In the genomic region with DNA sequence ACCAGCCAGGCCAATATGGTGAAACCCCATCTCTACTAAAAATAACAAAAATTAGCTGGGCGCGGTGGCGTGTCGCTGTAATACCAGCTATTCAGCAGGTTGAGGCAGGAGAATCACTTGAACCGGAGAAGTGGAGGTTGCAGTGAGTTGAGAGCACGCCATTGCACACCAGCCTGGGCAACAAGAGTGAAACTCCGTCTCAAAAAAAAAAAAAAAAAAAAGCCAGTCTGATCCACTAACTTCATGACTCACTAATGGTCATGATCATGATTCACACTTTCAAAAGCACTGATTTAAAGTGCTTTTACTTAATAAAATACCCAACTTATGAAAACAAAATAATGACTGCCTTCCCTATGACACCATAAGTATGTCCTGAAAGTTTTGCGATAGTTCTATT, we compare ENCODE assay signal across 12 cellular contexts. TPM values are rescaled to one million over a fixed set of nuclear protein-coding genes. Genes with fewer than 3 reads are reported as not detected.
A peak's percentile ranks its signal among the peaks of the same experiment; 100 is the strongest.
DNase-seq lines count a peak whose midpoint lies in the region; ATAC-seq and TF ChIP-seq lines count a peak whose summit lies in the region.
"Had no signal": no experiment of that assay in that cellular context is flagged by ENCODE, and none has a peak within 500 bp of the region (broad histone marks: within the 10 kb centered on the region; RNA-seq: fewer than 3 reads in every experiment).

No MANE protein-coding gene starts in this region.

- H3K4me3 ChIP-seq in breast epithelium: no peak overlapping the region
- no peak overlapping the region for H3K4me3 ChIP-seq in Karpas-422 (ENCODE audit: low read length)
- H3K4me3 ChIP-seq in left ventricle myocardium inferior: no peak overlapping the region
- H3K4me3 ChIP-seq: BLaER1 treated with 17β-estradiol and CSF1 and Interleukin-3, amounts not matched to agents 10 nM and 100 nM; esophagus muscularis mucosa had no signal

- no peaks in the 10 kb centered on the region for H3K27me3 Mint-ChIP-seq in MCF 10A (ENCODE audit: insufficient read depth, unreplicated experiment)

- POLR2A ChIA-PET in MCF 10A (lab: Yijun Ruan, JAX): interaction anchor here (0.6 to 1.7 kb wide), 5 partner anchors 36 to 96 kb away, joined by 3 to 6 read pairs (median 3); no protein-coding TSS in a partner anchor

- H3K27ac Mint-ChIP-seq in MCF 10A (ENCODE audit: low read depth, unreplicated experiment): peak overlapping the region; percentile 19

- no peaks in the 10 kb centered on the region for H3K79me2 ChIP-seq in Karpas-422 (ENCODE audit: low read length)

- no TSS peak for BruUV-seq in MCF 10A (replicated peaks; lab: Mats Ljungman, UMichigan)

- H3K27ac ChIP-seq in breast epithelium (no peak overlapping the region), Karpas-422 (ENCODE audit: low read length) (no peak overlapping the region), left ventricle myocardium inferior (replicated peaks) (no peak overlapping the region)
- H3K27ac ChIP-seq: BLaER1 treated with 17β-estradiol and CSF1 and Interleukin-3, amounts not matched to agents 10 nM and 100 nM; esophagus muscularis mucosa had no signal

- H2AFZ ChIP-seq in Karpas-422 (ENCODE audit: low read length): no peak overlapping the region

- peak overlapping the region; percentile 58 for H3K4me3 Mint-ChIP-seq in MCF 10A (ENCODE audit: unreplicated experiment)

- no peak overlapping the region for H3K9ac ChIP-seq in Karpas-422 (ENCODE audit: low read length)
- H3K9ac ChIP-seq: BLaER1 treated with 17β-estradiol and CSF1 and Interleukin-3, amounts not matched to agents 10 nM and 100 nM had no signal

- no peak for ATAC-seq in GM18498 (IDR thresholded peaks at IDR 0.05; ENCODE audit: unreplicated experiment)
- ATAC-seq: left colon had no signal

- H3K27me3 ChIP-seq in breast epithelium (no peaks in the 10 kb centered on the region), Karpas-422 (ENCODE audit: low read length) (no peaks in the 10 kb centered on the region), left ventricle myocardium inferior (ENCODE audit: low read depth) (no peaks in the 10 kb centered on the region)
- H3K27me3 ChIP-seq: BLaER1 treated with 17β-estradiol and CSF1 and Interleukin-3, amounts not matched to agents 10 nM and 100 nM; esophagus muscularis mucosa had no signal

- H3K4me1 ChIP-seq in breast epithelium (no peaks in the 10 kb centered on the region), Karpas-422 (ENCODE audit: low read length) (no peaks in the 10 kb centered on the region), left ventricle myocardium inferior (no peaks in the 10 kb centered on the region)
- H3K4me1 ChIP-seq: esophagus muscularis mucosa had no signal

- peaks cover 17% of the 10 kb centered on the region for H3K4me1 Mint-ChIP-seq in MCF 10A (ENCODE audit: insufficient read depth, unreplicated experiment)

- CTCF ChIA-PET in MCF 10A (lab: Yijun Ruan, JAX): interaction anchor here (0.6 to 1.3 kb wide), 4 partner anchors 10 to 649 kb away, joined by 3 to 4 read pairs (median 3); no protein-coding TSS in a partner anchor

- TF ChIP-seq CTCF in MCF 10A (IDR thresholded peaks at IDR 0.05; ENCODE audit: unreplicated experiment): no peak
- TF ChIP-seq CTCF in breast epithelium (IDR thresholded peaks at IDR 0.05): no peak
- TF ChIP-seq CTCF in left ventricle myocardium inferior (IDR thresholded peaks at IDR 0.05; ENCODE audit: borderline replicate concordance): no peak

- DNase-seq in MCF 10A (ENCODE audit: unreplicated experiment): peak; percentile 60
- DNase-seq in breast epithelium (ENCODE audit: low spot score in 2 of 2): no peak
- DNase-seq in amniotic epithelial cell (ENCODE audit: low read depth): peak; percentile 67
- DNase-seq in hepatic stellate cell (ENCODE audit: low spot score): peak; percentile 18
- DNase-seq in Karpas-422: no peak
- no peak for DNase-seq in NCI-H1694 treated with DMSO at 0.1 percent for 48 hours (lab: John Stamatoyannopoulos, UW)
- DNase-seq in left ventricle myocardium inferior: no peak
- DNase-seq: left colon, NCI-H345 had no signal

- no peaks in the 10 kb centered on the region for H3K9me2 ChIP-seq in Karpas-422 (replicated peaks; ENCODE audit: insufficient read depth, low read length)

- no peak overlapping the region for H3K4me2 ChIP-seq in Karpas-422 (ENCODE audit: low read depth, low read length, poor library complexity, severe bottlenecking)

- no peaks in the 10 kb centered on the region for H3K9me3 ChIP-seq in breast epithelium
- H3K9me3 ChIP-seq in Karpas-422 (ENCODE audit: low read length): no peaks in the 10 kb centered on the region
- no peaks in the 10 kb centered on the region for H3K9me3 ChIP-seq in left ventricle myocardium inferior (replicated peaks)
- H3K9me3 ChIP-seq: BLaER1 treated with 17β-estradiol and CSF1 and Interleukin-3, amounts not matched to agents 10 nM and 100 nM; esophagus muscularis mucosa had no signal

- H3K36me3 ChIP-seq in breast epithelium: no peaks in the 10 kb centered on the region
- no peaks in the 10 kb centered on the region for H3K36me3 ChIP-seq in Karpas-422 (ENCODE audit: insufficient read depth, low read length)
- H3K36me3 ChIP-seq in left ventricle myocardium inferior: no peaks in the 10 kb centered on the region
- H3K36me3 ChIP-seq: BLaER1 treated with 17β-estradiol and CSF1 and Interleukin-3, amounts not matched to agents 10 nM and 100 nM; esophagus muscularis mucosa had no signal

- intact Hi-C loops in MCF 10A (cut with micrococcal nuclease) (loop anchor here (2.0 kb wide), 1 partner anchor 99 kb away; no protein-coding TSS in a partner anchor), breast epithelium (cut with DNase I; ENCODE audit: low total_unique reads) (no loop called here), left ventricle myocardium inferior (cut with micrococcal nuclease) (no loop called here)

- no peaks in the 10 kb centered on the region for H3K36me3 Mint-ChIP-seq in MCF 10A (ENCODE audit: insufficient read depth, unreplicated experiment)

- H3K9me3 Mint-ChIP-seq in MCF 10A (ENCODE audit: unreplicated experiment): no peaks in the 10 kb centered on the region

- no peaks in the 10 kb centered on the region for H4K20me1 ChIP-seq in Karpas-422 (ENCODE audit: insufficient read depth, low read depth, low read length)
- H4K20me1 ChIP-seq: BLaER1 treated with 17β-estradiol and CSF1 and Interleukin-3, amounts not matched to agents 10 nM and 100 nM had no signal

- TF ChIP-seq POLR2A in breast epithelium (IDR thresholded peaks at IDR 0.05): no peak

RNA-seq across cellular contexts. Expression of a gene that starts 38.4 kb away (rescaled TPM):
- total RNA-seq in MCF 10A (2022) (0.89 and 1.7 TPM in 2 replicates), breast epithelium (1,000 to 10,000 TPM in 1 of 3 donors, 10 to 100 TPM in 2; 63.4 to 1,281 (median 78.3) TPM), left ventricle myocardium inferior (6.3 TPM)
- 0.04 TPM in 1 of 2 replicates, not detected in the other for total RNA-seq in Karpas-422 (2014; rRNA removed; shearing (Covaris generic); ENCODE audit: low replicate concordance)

Comparison
In these comparisons a context has a peak if more than half of its experiments do, and no peak if none do; other contexts are left out.
1. DNase-seq: peak in MCF 10A (single experiment), amniotic epithelial cell (single experiment) and hepatic stellate cell (single experiment); none in breast epithelium (0 of 2), Karpas-422 (single experiment), NCI-H1694 treated with DMSO at 0.1 percent for 48 hours (single experiment) and left ventricle myocardium inferior (single experiment).